ENCODE assay signal across 8 cellular contexts in the genomic region with DNA sequence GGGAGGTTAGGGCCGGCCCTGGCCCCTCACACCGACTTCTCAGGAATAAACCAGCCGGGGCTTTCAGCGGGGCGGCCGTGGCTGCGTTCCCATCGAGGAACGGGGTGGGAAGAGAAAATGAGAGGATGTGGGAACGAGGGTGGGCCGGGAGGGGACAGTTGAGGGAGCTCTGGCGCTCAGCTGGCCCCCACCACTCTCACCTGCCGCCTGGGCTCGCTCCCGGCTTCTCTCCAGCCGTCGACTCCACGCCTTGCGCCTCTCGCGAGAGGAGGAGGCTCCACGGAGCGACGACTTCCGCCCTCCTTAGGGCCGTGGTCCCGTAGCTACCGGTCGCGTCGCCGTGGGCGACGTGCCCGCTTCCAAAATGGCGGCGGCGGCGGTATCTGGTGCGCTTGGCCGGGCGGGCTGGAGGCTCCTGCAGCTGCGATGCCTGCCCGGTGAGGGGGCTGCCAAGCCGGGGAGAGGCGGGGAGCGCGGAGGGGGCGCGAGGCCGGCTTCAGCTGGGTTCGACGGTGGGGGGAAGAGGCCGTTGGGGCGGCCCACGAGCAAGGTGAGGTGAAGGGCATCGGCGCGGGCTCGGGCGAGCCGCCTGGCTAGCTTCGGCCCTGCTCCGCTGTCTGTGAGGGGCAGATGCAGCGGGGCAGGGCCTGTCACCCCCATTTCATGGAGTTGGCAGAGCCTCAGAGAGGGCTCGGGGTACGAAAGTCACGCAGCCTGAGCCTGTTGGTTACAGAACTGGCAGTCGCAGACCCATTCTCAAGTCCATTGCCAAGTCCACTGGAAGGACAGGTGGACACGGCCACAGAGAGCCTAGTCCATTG.
A peak's percentile ranks its signal among the peaks of the same experiment; 100 is the strongest.
DNase-seq lines count a peak whose midpoint lies in the region; ATAC-seq and TF ChIP-seq lines count a peak whose summit lies in the region.

Gene CIAPIN1, minus strand, starts transcription at position 244 of the 821 bp plus-strand sequence. CDS start 6,457 bp downstream, outside the sequence.
A gene with protein sequence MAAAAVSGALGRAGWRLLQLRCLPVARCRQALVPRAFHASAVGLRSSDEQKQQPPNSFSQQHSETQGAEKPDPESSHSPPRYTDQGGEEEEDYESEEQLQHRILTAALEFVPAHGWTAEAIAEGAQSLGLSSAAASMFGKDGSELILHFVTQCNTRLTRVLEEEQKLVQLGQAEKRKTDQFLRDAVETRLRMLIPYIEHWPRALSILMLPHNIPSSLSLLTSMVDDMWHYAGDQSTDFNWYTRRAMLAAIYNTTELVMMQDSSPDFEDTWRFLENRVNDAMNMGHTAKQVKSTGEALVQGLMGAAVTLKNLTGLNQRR (plus strand): TSS at position 338 of the 821 bp plus-strand sequence. CDS start 27 bp downstream, at position 365.

- H3K27ac ChIP-seq in caudate nucleus (ENCODE audit: low read depth, low read length), result peak within 1 kb of the TSS; percentile 91

- H3K4me3 ChIP-seq in AG09309 (ENCODE audit: control insufficient read depth, low read depth, low read length), result peak within 1 kb of the TSS; percentile 92

- ATAC-seq in GM19023 (IDR thresholded peaks at IDR 0.05; ENCODE audit: unreplicated experiment), result peak; percentile 99
- ATAC-seq in HG03196 (IDR thresholded peaks at IDR 0.05; ENCODE audit: unreplicated experiment), result peak; percentile 97

- DNase-seq in AG09309 (ENCODE audit: low read depth) (peak; percentile 52), NCI-H345 treated with DMSO at 0.1 percent for 48 hours (lab: John Stamatoyannopoulos, UW; ENCODE audit: unreplicated experiment) (peak; percentile 64), caudate nucleus (lab: John Stamatoyannopoulos, UW) (peak in 60 of 61 donors; percentile 15 to 93 (median 82)), iris pigment epithelial cell (ENCODE audit: low read depth) (peak; percentile 92)
- DNase-seq in activated CD4-positive, CD25-positive, alpha-beta regulatory T cell (lab: John Stamatoyannopoulos, UW), result peak; percentile 77 to 88 (median 84)
- DNase-seq in stimulated activated CD4-positive, alpha-beta T cell treated with anti-CD3 and anti-CD28 coated beads, Interleukin-12 subunit alpha, Interleukin-12 subunit beta, amount 100 ng/mL, for 24 hours (ENCODE audit: low read depth in 2 of 2), result peak; percentile 82 to 86

- no peak for TF ChIP-seq CTCF in AG09309 (IDR thresholded peaks at IDR 0.05; ENCODE audit: control insufficient read depth, insufficient read depth, low read depth, low read length, missing control alignments)

Comparison
In these comparisons a context has a peak if more than half of its experiments do, and no peak if none do; other contexts are left out.
1. Peak in every context shown above with its lines: DNase-seq, ATAC-seq, H3K4me3 ChIP-seq and H3K27ac ChIP-seq.